8 cellular contexts compared by ENCODE assay signal in genomic region chr10:59808896-59809643, GRCh38. TPM values are rescaled to one million over a fixed set of nuclear protein-coding genes. Genes with fewer than 3 reads are reported as not detected.
DNase-seq lines count a peak whose midpoint lies in the region; ATAC-seq and TF ChIP-seq lines count a peak whose summit lies in the region.

No MANE protein-coding gene starts in this region.

- 75% methylated on average over 5 of the region's 5 CpGs for WGBS in liver

- DNase-seq in 8988T (peak; percentile 23), GM13976 (ENCODE audit: low spot score) (peak; percentile 39), NCI-H1436 treated with DMSO at 0.1 percent for 48 hours (lab: John Stamatoyannopoulos, UW) (peak; percentile 37), caudate nucleus (lab: John Stamatoyannopoulos, UW) (peak in 48 of 61 donors; percentile 12 to 79 (median 42))
- peak; percentile 22 for DNase-seq in stimulated activated CD8-positive, alpha-beta memory T cell treated with anti-CD3 and anti-CD28 coated beads, Interleukin-12 subunit alpha, Interleukin-12 subunit beta, amount 100 ng/mL, for 4 hours (ENCODE audit: low read depth)

- H3K4me1 ChIP-seq in liver (ENCODE audit: control insufficient read depth in 4 of 4, insufficient read depth in 4 of 4, low read length in 3 of 4): peaks cover 0 to 4% (median 2%) of the 10 kb centered on the region in 4 donors

- peaks cover 11 to 36% (median 33%) of the 10 kb centered on the region in 4 donors for H3K36me3 ChIP-seq in liver (ENCODE audit: control insufficient read depth in 4 of 4, insufficient read depth in 3 of 4, low read depth in 1 of 4, low read length in 3 of 4)

- peak; percentile 69 to 79 for TF ChIP-seq RAD21 in liver (IDR thresholded peaks at IDR 0.05)

- H3K27me3 ChIP-seq in liver (ENCODE audit: control insufficient read depth in 4 of 4, insufficient read depth in 4 of 4, low read length in 3 of 4): no peaks in the 10 kb centered on the region

- in situ Hi-C loops in GM13976 (cut with MboI; ENCODE audit: low sequenced_read_pairs, unreplicated experiment): loop anchor here (10.0 to 25.0 kb wide), 2 partner anchors 174 to 1022 kb away; no protein-coding TSS in a partner anchor

- no peak overlapping the region for H3K9ac ChIP-seq in liver (ENCODE audit: low read depth in 1 of 2, low read length in 2 of 2)

- H3K4me3 ChIP-seq in WI38 (ENCODE audit: low read depth, low read length) (no peak overlapping the region), liver (ENCODE audit: low read depth in 1 of 3, low read length in 3 of 3) (no peak overlapping the region)

- no peaks in the 10 kb centered on the region for H3K9me3 ChIP-seq in liver (ENCODE audit: control insufficient read depth in 4 of 4, low read length in 3 of 4)

- peak; percentile 93 for ATAC-seq in HG02852 (IDR thresholded peaks at IDR 0.05; ENCODE audit: unreplicated experiment)

- H3K27ac ChIP-seq in caudate nucleus (ENCODE audit: low read depth, low read length): no peak overlapping the region
- H3K27ac ChIP-seq in liver (ENCODE audit: low read depth in 1 of 2, low read length in 2 of 2): no peak overlapping the region

- TF ChIP-seq CTCF in GM13976 (IDR thresholded peaks at IDR 0.05; ENCODE audit: borderline replicate concordance, control extremely low read depth, extremely low read depth, insufficient read depth, missing control alignments): peak; percentile 85
- peak; percentile 70 for TF ChIP-seq CTCF in WI38 (IDR thresholded peaks at IDR 0.05; ENCODE audit: low read depth, low read length)
- peak; percentile 50 for TF ChIP-seq CTCF in liver (IDR thresholded peaks at IDR 0.05; ENCODE audit: low read depth, low read length, missing input control)

TF ChIP-seq in liver, 16 proteins besides CTCF, POLR2A, EP300 and RAD21:
- TF ChIP-seq JUND (IDR thresholded peaks at IDR 0.05) (no peak), FOXA2 (IDR thresholded peaks at IDR 0.05) (no peak)

RNA-seq across cellular contexts. Expression of gene MRLN, which starts 55.8 kb away (rescaled TPM):
- total RNA-seq in liver: not detected
- polyA plus RNA-seq in liver: not detected
